Comparison of ENCODE assay signal across 11 cellular contexts in genomic region chr6:138498575-138499302, GRCh38. TPM values are rescaled to one million over a fixed set of nuclear protein-coding genes. Genes with fewer than 3 reads are reported as not detected.
A peak's percentile ranks its signal among the peaks of the same experiment; 100 is the strongest.
DNase-seq lines count a peak whose midpoint lies in the region; ATAC-seq and FAIRE-seq lines count a peak whose summit lies in the region.
"Had no signal": no experiment of that assay in that cellular context is flagged by ENCODE, and none has a peak within 500 bp of the region (broad histone marks: within the 10 kb centered on the region; RNA-seq: fewer than 3 reads in every experiment).

No MANE protein-coding gene starts in this region.

- peaks cover 0 to 5% of the 10 kb centered on the region in 2 experiments for H3K4me1 ChIP-seq in trophoblast cell (ENCODE audit: control insufficient read depth in 1 of 2, insufficient read depth in 2 of 2, low read length in 2 of 2)

- H4K12ac ChIP-seq in trophoblast cell (ENCODE audit: low read depth, low read length) = no peak overlapping the region

- peak overlapping the region; percentile 45 for H3K4me3 ChIP-seq in iPS-11a (ENCODE audit: low read depth, low read length)
- no peak overlapping the region for H3K4me3 ChIP-seq in trophoblast cell (ENCODE audit: low read depth, low read length)

- H3K36me3 ChIP-seq in trophoblast cell (ENCODE audit: control insufficient read depth in 1 of 2, insufficient read depth in 2 of 2, low read length in 2 of 2) = no peaks in the 10 kb centered on the region

- no peak for FAIRE-seq in HTR-8/SVneo (lab: Jason Lieb, UNC)

- H3K79me1 ChIP-seq in trophoblast cell (ENCODE audit: low read length) = no peaks in the 10 kb centered on the region

- no peaks in the 10 kb centered on the region for H3K27me3 ChIP-seq in trophoblast cell (ENCODE audit: insufficient read depth, low read length)

- intact Hi-C loops in posterior cingulate gyrus (cut with DNase I) = no loop called here

- H3K18ac ChIP-seq in trophoblast cell (ENCODE audit: low read length) = no peak overlapping the region

- no peak overlapping the region for H2BK120ac ChIP-seq in trophoblast cell (ENCODE audit: insufficient read depth, low read length, poor library complexity)

- peak overlapping the region; percentile 42 for H3K4ac ChIP-seq in trophoblast cell (ENCODE audit: low read depth, low read length)

- H4K8ac ChIP-seq in trophoblast cell (ENCODE audit: low read depth, low read length) = no peak overlapping the region

- H3K4me2 ChIP-seq in trophoblast cell (ENCODE audit: low read length) = no peak overlapping the region

- DNase-seq in NCI-H82 treated with DMSO at 0.1 percent for 48 hours (lab: John Stamatoyannopoulos, UW; ENCODE audit: unreplicated experiment) (peak; percentile 76), trophoblast cell (no peak), posterior cingulate gyrus (no peak), HCEC 1CT (no peak), HTR-8/SVneo (ENCODE audit: insufficient read length, low spot score) (no peak)
- no peak for DNase-seq in effector CD8-positive, alpha-beta T cell (lab: John Stamatoyannopoulos, UW)
- DNase-seq: activated CD8-positive, alpha-beta memory T cell treated with anti-CD3 and anti-CD28 coated beads, Interleukin-2, amount 10 ng/mL, durations not matched to agents 7 days and 5 days; NCI-H2081; stimulated activated naive CD4-positive, alpha-beta T cell treated with Interleukin-2 at 50 U/mL for 16 hours had no signal

- H2AK5ac ChIP-seq in trophoblast cell (ENCODE audit: low read length) = no peak overlapping the region

- WGBS in trophoblast cell (ENCODE audit: extremely low coverage, insufficient coverage, insufficient read length) = no CpG with 5 or more reads among the region's 3 CpGs

- no peak overlapping the region for H3K23ac ChIP-seq in trophoblast cell (ENCODE audit: low read length)

- H3K27ac ChIP-seq in trophoblast cell (ENCODE audit: low read depth, low read length) = no peak overlapping the region

- no peak overlapping the region for H2BK5ac ChIP-seq in trophoblast cell (ENCODE audit: low read depth, low read length, poor library complexity)

- H3K14ac ChIP-seq in trophoblast cell (ENCODE audit: low read length) = no peak overlapping the region

- peak; percentile 18 for ATAC-seq in GM19463 (IDR thresholded peaks at IDR 0.05; ENCODE audit: unreplicated experiment)
- ATAC-seq: activated CD8-positive, alpha-beta memory T cell treated with anti-CD3 and anti-CD28 coated beads, Interleukin-2, amount 10 ng/mL, durations not matched to agents 7 days and 5 days had no signal

- H3K9me3 ChIP-seq in trophoblast cell (ENCODE audit: insufficient read depth, low read depth, low read length) = no peaks in the 10 kb centered on the region

- no peak overlapping the region for H2BK12ac ChIP-seq in trophoblast cell (ENCODE audit: low read length)

- H3K79me2 ChIP-seq in trophoblast cell (ENCODE audit: control insufficient read depth, insufficient read depth, low read length, poor library complexity) = no peaks in the 10 kb centered on the region

- no peak overlapping the region for H3K9ac ChIP-seq in trophoblast cell (ENCODE audit: low read length)

- no peak overlapping the region for H4K91ac ChIP-seq in trophoblast cell (ENCODE audit: low read depth, low read length)

- no peak overlapping the region for H2AFZ ChIP-seq in trophoblast cell (ENCODE audit: insufficient read depth, low read length, poor library complexity)

RNA-seq across cellular contexts. Expression of gene NHSL1, which starts 0.6 kb away (rescaled TPM):
- polyA plus RNA-seq in trophoblast cell (2013) = 42.0 and 43.5 TPM in 2 replicates
